In genomic region chr9:122213589-122214413, GRCh38 we compare ENCODE assay signal across 8 cellular contexts. TPM values are rescaled to one million over a fixed set of nuclear protein-coding genes. Genes with fewer than 3 reads are reported as not detected.
DNase-seq lines count a peak whose midpoint lies in the region; ATAC-seq and TF ChIP-seq lines count a peak whose summit lies in the region.

No MANE protein-coding gene starts in this region.

- peaks cover 16% of the 10 kb centered on the region for H3K4me1 Mint-ChIP-seq in activated CD8-positive, alpha-beta T cell treated with anti-CD3 and anti-CD28 coated beads for 36 hours (ENCODE audit: low read depth)
- H3K4me1 Mint-ChIP-seq in osteocyte (ENCODE audit: unreplicated experiment) = peaks cover 11% of the 10 kb centered on the region

- H3K4me3 ChIP-seq in esophagus squamous epithelium (peak overlapping the region; percentile 7 to 65 (median 30)), vagina (peak overlapping the region; percentile 27 to 39)

- peak overlapping the region; percentile 56 for H3K4me3 Mint-ChIP-seq in activated CD8-positive, alpha-beta T cell treated with anti-CD3 and anti-CD28 coated beads for 36 hours
- H3K4me3 Mint-ChIP-seq in osteocyte (ENCODE audit: unreplicated experiment) = peak overlapping the region; percentile 59

- TF ChIP-seq CTCF in activated CD8-positive, alpha-beta T cell treated with anti-CD3 and anti-CD28 coated beads for 36 hours (IDR thresholded peaks at IDR 0.05) = no peak
- TF ChIP-seq CTCF in esophagus squamous epithelium (IDR thresholded peaks at IDR 0.05) (no peak), osteocyte (IDR thresholded peaks at IDR 0.05) (no peak), vagina (IDR thresholded peaks at IDR 0.05) (no peak)

- CTCF ChIA-PET in activated CD8-positive, alpha-beta T cell treated with anti-CD3 and anti-CD28 coated beads for 36 hours (lab: Charles Lee) = interaction anchor here (0.9 to 1.1 kb wide), 2 partner anchors 89 to 92 kb away, joined by 3 to 5 read pairs; no protein-coding TSS in a partner anchor

- in situ Hi-C loops in Caki2 (cut with HindIII; ENCODE audit: low pct_unique_long_range_greater_than_20kb, low sequenced_read_pairs) = no loop called here

- no peak overlapping the region for H3K27ac Mint-ChIP-seq in activated CD8-positive, alpha-beta T cell treated with anti-CD3 and anti-CD28 coated beads for 36 hours
- no peak overlapping the region for H3K27ac Mint-ChIP-seq in osteocyte (ENCODE audit: unreplicated experiment)

- ATAC-seq in HG02759 (IDR thresholded peaks at IDR 0.05; ENCODE audit: unreplicated experiment) (peak; percentile 60), HG02588 (IDR thresholded peaks at IDR 0.05; ENCODE audit: unreplicated experiment) (no peak)
- ATAC-seq in activated CD8-positive, alpha-beta T cell treated with anti-CD3 and anti-CD28 coated beads for 36 hours = peak; percentile 86

- H3K36me3 ChIP-seq in esophagus squamous epithelium (no peaks in the 10 kb centered on the region), vagina (no peaks in the 10 kb centered on the region)

- H3K9me3 Mint-ChIP-seq in activated CD8-positive, alpha-beta T cell treated with anti-CD3 and anti-CD28 coated beads for 36 hours = no peaks in the 10 kb centered on the region
- H3K9me3 Mint-ChIP-seq in osteocyte (ENCODE audit: unreplicated experiment) = no peaks in the 10 kb centered on the region

- H3K27me3 Mint-ChIP-seq in activated CD8-positive, alpha-beta T cell treated with anti-CD3 and anti-CD28 coated beads for 36 hours = peaks cover 66% of the 10 kb centered on the region
- H3K27me3 Mint-ChIP-seq in osteocyte (ENCODE audit: unreplicated experiment) = peaks cover 86% of the 10 kb centered on the region

- H3K4me1 ChIP-seq in esophagus squamous epithelium = peaks cover 17 to 24% (median 17%) of the 10 kb centered on the region in 3 donors
- peaks cover 14% of the 10 kb centered on the region for H3K4me1 ChIP-seq in vagina

- 12% methylated on average over 9 of the region's 93 CpGs; no CpG with 5 or more reads in 1 of the 2 donors for WGBS in esophagus squamous epithelium, 2 donors

- intact Hi-C loops in activated CD8-positive, alpha-beta T cell treated with anti-CD3 and anti-CD28 coated beads for 36 hours (cut with micrococcal nuclease) = no loop called here
- intact Hi-C loops in esophagus squamous epithelium (cut with DNase I) = no loop called here
- intact Hi-C loops in vagina (cut with DNase I) = no loop called here

- POLR2A ChIA-PET in activated CD8-positive, alpha-beta T cell treated with anti-CD3 and anti-CD28 coated beads for 36 hours (lab: Charles Lee) = interaction anchor here (0.6 to 1.7 kb wide), 2 partner anchors 51 to 54 kb away, joined by 4 to 5 read pairs; partner anchors contain the start of genes MORN5, MRRF, NDUFA8 and RBM18

- DNase-seq in Caki2 (ENCODE audit: low read depth) (peak; percentile 90), NCI-H2196 treated with DMSO at 0.1 percent for 48 hours (lab: John Stamatoyannopoulos, UW; ENCODE audit: unreplicated experiment) (peak; percentile 96), esophagus squamous epithelium (lab: John Stamatoyannopoulos, UW) (no peak), osteocyte (ENCODE audit: extremely low spot score, unreplicated experiment) (no peak), vagina (ENCODE audit: extremely low spot score in 2 of 2) (no peak)
- peak; percentile 75 for DNase-seq in activated CD8-positive, alpha-beta T cell treated with anti-CD3 and anti-CD28 coated beads for 36 hours

- H3K27ac ChIP-seq in esophagus squamous epithelium (no peak overlapping the region), vagina (no peak overlapping the region)

- H3K9me3 ChIP-seq in esophagus squamous epithelium (no peaks in the 10 kb centered on the region), vagina (no peaks in the 10 kb centered on the region)

- H3K36me3 Mint-ChIP-seq in activated CD8-positive, alpha-beta T cell treated with anti-CD3 and anti-CD28 coated beads for 36 hours (ENCODE audit: low read depth) = no peaks in the 10 kb centered on the region
- no peaks in the 10 kb centered on the region for H3K36me3 Mint-ChIP-seq in osteocyte (ENCODE audit: unreplicated experiment)

- H3K27me3 ChIP-seq in esophagus squamous epithelium (peaks cover 8 to 88% (median 16%) of the 10 kb centered on the region in 4 donors), vagina (peaks cover 19% of the 10 kb centered on the region)

- no peak for TF ChIP-seq POLR2A in esophagus squamous epithelium (IDR thresholded peaks at IDR 0.05)
- TF ChIP-seq POLR2A in vagina (IDR thresholded peaks at IDR 0.05) = no peak

RNA-seq across cellular contexts. Expression of gene LHX6, which starts 15.0 kb away (rescaled TPM):
- total RNA-seq in Caki2 (2014; rRNA removed; shearing (Covaris generic); ENCODE audit: low replicate concordance) = 0.12 and 0.74 TPM in 2 replicates
- total RNA-seq in activated CD8-positive, alpha-beta T cell treated with anti-CD3 and anti-CD28 coated beads for 36 hours = under 1 TPM; 0.07 to 0.22 TPM
- 1 to 10 TPM in 1 of 4 donors, under 1 TPM in 2, not detected in 1; 0.53 to 4.6 (median 0.95) TPM for total RNA-seq in esophagus squamous epithelium
- total RNA-seq in osteocyte = not detected in 2 replicates
- 8.1 TPM for total RNA-seq in vagina

RNA-seq across cellular contexts. Expression of gene RBM18, which starts 50.8 kb away (rescaled TPM):
- total RNA-seq in Caki2 (2014; rRNA removed; shearing (Covaris generic); ENCODE audit: low replicate concordance) = 6.6 and 12.3 TPM in 2 replicates
- 10 to 100 TPM; 24.3 to 28.6 TPM for total RNA-seq in activated CD8-positive, alpha-beta T cell treated with anti-CD3 and anti-CD28 coated beads for 36 hours
- total RNA-seq in esophagus squamous epithelium = 10 to 100 TPM in 1 of 4 donors, 1 to 10 TPM in 3; 2.5 to 16.9 (median 8.2) TPM
- total RNA-seq in osteocyte = 23.2 and 24.2 TPM in 2 replicates
- 11.3 TPM for total RNA-seq in vagina

RNA-seq across cellular contexts. Expression of gene MRRF, which starts 50.9 kb away (rescaled TPM):
- 52.6 and 66.4 TPM in 2 replicates for total RNA-seq in Caki2 (2014; rRNA removed; shearing (Covaris generic); ENCODE audit: low replicate concordance)
- total RNA-seq in activated CD8-positive, alpha-beta T cell treated with anti-CD3 and anti-CD28 coated beads for 36 hours = 10 to 100 TPM; 69.8 to 76.0 TPM
- total RNA-seq in esophagus squamous epithelium (10 to 100 TPM; 23.9 to 48.6 (median 40.4) TPM), osteocyte (26.0 and 26.6 TPM in 2 replicates), vagina (38.5 TPM)

RNA-seq across cellular contexts. Expression of gene MORN5, which starts 54.1 kb away (rescaled TPM):
- not detected in 2 replicates for total RNA-seq in Caki2 (2014; rRNA removed; shearing (Covaris generic); ENCODE audit: low replicate concordance)
- not detected for total RNA-seq in activated CD8-positive, alpha-beta T cell treated with anti-CD3 and anti-CD28 coated beads for 36 hours
- not detected for total RNA-seq in esophagus squamous epithelium
- total RNA-seq in osteocyte = not detected in 2 replicates
- total RNA-seq in vagina = not detected

RNA-seq across cellular contexts. Expression of gene NDUFA8, which starts 54.2 kb away (rescaled TPM):
- 65.8 and 78.0 TPM in 2 replicates for total RNA-seq in Caki2 (2014; rRNA removed; shearing (Covaris generic); ENCODE audit: low replicate concordance)
- 10 to 100 TPM; 48.3 to 52.5 TPM for total RNA-seq in activated CD8-positive, alpha-beta T cell treated with anti-CD3 and anti-CD28 coated beads for 36 hours
- 10 to 100 TPM; 40.6 to 48.0 (median 45.7) TPM for total RNA-seq in esophagus squamous epithelium
- total RNA-seq in osteocyte = 48.5 and 50.9 TPM in 2 replicates
- 32.4 TPM for total RNA-seq in vagina

Comparison
In these comparisons a context has a peak if more than half of its experiments do, and no peak if none do; other contexts are left out.
1. DNase-seq: peak in Caki2 (single experiment), NCI-H2196 treated with DMSO at 0.1 percent for 48 hours (single experiment) and activated CD8-positive, alpha-beta T cell treated with anti-CD3 and anti-CD28 coated beads for 36 hours (single experiment); none in esophagus squamous epithelium (single experiment), osteocyte (single experiment) and vagina (0 of 2).